In genomic region chr9:20012232-20012631, GRCh38 we compare ENCODE assay signal across 20 cellular contexts.
DNase-seq lines count a peak whose midpoint lies in the region; ATAC-seq and TF ChIP-seq lines count a peak whose summit lies in the region.
"Had no signal": no experiment of that assay in that cellular context is flagged by ENCODE, and none has a peak within 500 bp of the region (broad histone marks: within the 10 kb centered on the region; RNA-seq: fewer than 3 reads in every experiment).

No MANE protein-coding gene starts in this region.

- H3K36me3 ChIP-seq in HEK293 (ENCODE audit: control insufficient read depth in 2 of 2, insufficient read depth in 1 of 2, low read length in 2 of 2) = no peaks in the 10 kb centered on the region
- H3K36me3 ChIP-seq: BLaER1 treated with 17β-estradiol and CSF1 and Interleukin-3, amounts not matched to agents 10 nM and 100 nM had no signal

- H3K9me3 Mint-ChIP-seq in activated T-cell treated with anti-CD3 and anti-CD28 coated beads, Interleukin-2, amount 50 U/mL, for 4 hours = peaks cover 16% of the 10 kb centered on the region
- peaks cover 38% of the 10 kb centered on the region for H3K9me3 Mint-ChIP-seq in activated T-helper 1 cell treated with anti-CD3 and anti-CD28 coated beads, Interleukin-12 subunit alpha, Interleukin-12 subunit beta, Interleukin-2, Interleukin-4 antibody, amounts not matched to agents 30 ng/mL and 10 ng/mL and 1 ng/mL, durations not matched to agents 14 hours and 24 hours and 36 hours

- no peak overlapping the region for H3K4me3 Mint-ChIP-seq in activated T-cell treated with anti-CD3 and anti-CD28 coated beads, Interleukin-2, amount 50 U/mL, for 4 hours
- no peak overlapping the region for H3K4me3 Mint-ChIP-seq in activated T-helper 1 cell treated with anti-CD3 and anti-CD28 coated beads, Interleukin-12 subunit alpha, Interleukin-12 subunit beta, Interleukin-2, Interleukin-4 antibody, amounts not matched to agents 30 ng/mL and 10 ng/mL and 1 ng/mL, durations not matched to agents 14 hours and 24 hours and 36 hours
- H3K4me3 Mint-ChIP-seq: CD8-positive, alpha-beta T cell; H9 had no signal

- peak overlapping the region; percentile 13 for H3K27ac Mint-ChIP-seq in activated T-helper 1 cell treated with anti-CD3 and anti-CD28 coated beads, Interleukin-12 subunit alpha, Interleukin-12 subunit beta, Interleukin-2, Interleukin-4 antibody, amounts not matched to agents 30 ng/mL and 10 ng/mL and 1 ng/mL, durations not matched to agents 14 hours and 24 hours and 36 hours
- H3K27ac Mint-ChIP-seq: CD8-positive, alpha-beta T cell had no signal

- H3K36me3 Mint-ChIP-seq in activated T-cell treated with anti-CD3 and anti-CD28 coated beads, Interleukin-2, amount 50 U/mL, for 4 hours (ENCODE audit: insufficient read depth) = peaks cover 4% of the 10 kb centered on the region
- peaks cover 18% of the 10 kb centered on the region for H3K36me3 Mint-ChIP-seq in activated T-helper 1 cell treated with anti-CD3 and anti-CD28 coated beads, Interleukin-12 subunit alpha, Interleukin-12 subunit beta, Interleukin-2, Interleukin-4 antibody, amounts not matched to agents 30 ng/mL and 10 ng/mL and 1 ng/mL, durations not matched to agents 14 hours and 24 hours and 36 hours (ENCODE audit: low read depth)
- H3K36me3 Mint-ChIP-seq: CD8-positive, alpha-beta T cell had no signal

- H3K4me3 ChIP-seq in HEK293 (ENCODE audit: low read depth, low read length) = no peak overlapping the region
- H3K4me3 ChIP-seq: BLaER1 treated with 17β-estradiol and CSF1 and Interleukin-3, amounts not matched to agents 10 nM and 100 nM; GM12878 had no signal

- POLR2A ChIA-PET in HEK293 (lab: Yijun Ruan, JAX) = no interaction called here

- H3K27me3 Mint-ChIP-seq in activated T-cell treated with anti-CD3 and anti-CD28 coated beads, Interleukin-2, amount 50 U/mL, for 4 hours (ENCODE audit: low read depth) = peaks cover 3% of the 10 kb centered on the region
- no peaks in the 10 kb centered on the region for H3K27me3 Mint-ChIP-seq in activated T-helper 1 cell treated with anti-CD3 and anti-CD28 coated beads, Interleukin-12 subunit alpha, Interleukin-12 subunit beta, Interleukin-2, Interleukin-4 antibody, amounts not matched to agents 30 ng/mL and 10 ng/mL and 1 ng/mL, durations not matched to agents 14 hours and 24 hours and 36 hours (ENCODE audit: insufficient read depth)

- in situ Hi-C loops in G401 (cut with HindIII; ENCODE audit: low sequenced_read_pairs) = no loop called here

- H3K4me1 Mint-ChIP-seq in activated T-cell treated with anti-CD3 and anti-CD28 coated beads, Interleukin-2, amount 50 U/mL, for 4 hours (ENCODE audit: low read depth) = peaks cover 31% of the 10 kb centered on the region
- H3K4me1 Mint-ChIP-seq in activated T-helper 1 cell treated with anti-CD3 and anti-CD28 coated beads, Interleukin-12 subunit alpha, Interleukin-12 subunit beta, Interleukin-2, Interleukin-4 antibody, amounts not matched to agents 30 ng/mL and 10 ng/mL and 1 ng/mL, durations not matched to agents 14 hours and 24 hours and 36 hours (ENCODE audit: low read depth) = peaks cover 50% of the 10 kb centered on the region

- DNase-seq in activated T-cell treated with anti-CD3 and anti-CD28 coated beads, Interleukin-2, amount 50 U/mL, for 4 hours = no peak
- DNase-seq in activated T-cell treated with anti-CD3 and anti-CD28 coated beads, Interleukin-2, amount 50 U/mL, for 48 hours = no peak
- DNase-seq in activated T-helper 1 cell treated with anti-CD3 and anti-CD28 coated beads, Interleukin-12 subunit alpha, Interleukin-12 subunit beta, Interleukin-2, Interleukin-4 antibody, amounts not matched to agents 30 ng/mL and 10 ng/mL and 1 ng/mL, durations not matched to agents 14 hours and 24 hours and 36 hours (ENCODE audit: low spot score) = no peak
- peak; percentile 32 for DNase-seq in stimulated activated CD4-positive, alpha-beta T cell treated with anti-CD3 and anti-CD28 coated beads, Interleukin-1b, Interleukin-23, amount 100 ng/mL, for 48 hours
- no peak for DNase-seq in G401 (ENCODE audit: low spot score)
- DNase-seq in NCI-H526 treated with DMSO at 0.1 percent for 48 hours (lab: John Stamatoyannopoulos, UW) = no peak
- DNase-seq: Calu3; CD8-positive, alpha-beta T cell; H9; IMR-90; NCI-H1417; NCI-H187; NCI-H2107; NCI-H510A treated with DMSO at 0.1 percent for 48 hours; NCI-H82; OCI-M1 had no signal

- peak; percentile 55 to 76 for ATAC-seq in activated T-cell treated with anti-CD3 and anti-CD28 coated beads, Interleukin-2, amount 50 U/mL, for 4 hours
- ATAC-seq: CD8-positive, alpha-beta T cell; GM12878 had no signal

- intact Hi-C loops in activated T-helper 1 cell treated with anti-CD3 and anti-CD28 coated beads, Interleukin-12 subunit alpha, Interleukin-12 subunit beta, Interleukin-2, Interleukin-4 antibody, amounts not matched to agents 30 ng/mL and 10 ng/mL and 1 ng/mL, durations not matched to agents 14 hours and 24 hours and 36 hours (cut with micrococcal nuclease) = loop anchor here (2.0 kb wide), 1 partner anchor 13 kb away; no protein-coding TSS in a partner anchor

- no peaks in the 10 kb centered on the region for H3K4me1 ChIP-seq in HEK293 (ENCODE audit: control insufficient read depth, insufficient read depth, low read length)
- H3K4me1 ChIP-seq: BLaER1 treated with 17β-estradiol and CSF1 and Interleukin-3, amounts not matched to agents 10 nM and 100 nM had no signal

- H3K27ac ChIP-seq in HEK293 (ENCODE audit: extremely low read depth, low read depth, low read length) = no peak overlapping the region
- H3K27ac ChIP-seq: BLaER1 treated with 17β-estradiol and CSF1 and Interleukin-3, amounts not matched to agents 10 nM and 100 nM; HL-60 had no signal

- CTCF ChIA-PET in HEK293 (lab: Yijun Ruan, JAX) = no interaction called here

- no peak for TF ChIP-seq CTCF in HEK293 (tag by site-specific recombination; IDR thresholded peaks at IDR 0.05)

- no peaks in the 10 kb centered on the region for H3K9me3 ChIP-seq in HEK293 (ENCODE audit: control insufficient read depth, insufficient read depth, low read depth, low read length)

TF ChIP-seq in HEK293, 187 proteins besides CTCF, POLR2A, EP300 and RAD21:
- no peak for TF ChIP-seq MZF1 (tag by site-specific recombination; IDR thresholded peaks at IDR 0.05; ENCODE audit: borderline replicate concordance)
- peak; percentile 50 for TF ChIP-seq EGR2 (tag by site-specific recombination; IDR thresholded peaks at IDR 0.05; ENCODE audit: low read depth)
